ENCODE assay signal across 30 cellular contexts in the genomic region with DNA sequence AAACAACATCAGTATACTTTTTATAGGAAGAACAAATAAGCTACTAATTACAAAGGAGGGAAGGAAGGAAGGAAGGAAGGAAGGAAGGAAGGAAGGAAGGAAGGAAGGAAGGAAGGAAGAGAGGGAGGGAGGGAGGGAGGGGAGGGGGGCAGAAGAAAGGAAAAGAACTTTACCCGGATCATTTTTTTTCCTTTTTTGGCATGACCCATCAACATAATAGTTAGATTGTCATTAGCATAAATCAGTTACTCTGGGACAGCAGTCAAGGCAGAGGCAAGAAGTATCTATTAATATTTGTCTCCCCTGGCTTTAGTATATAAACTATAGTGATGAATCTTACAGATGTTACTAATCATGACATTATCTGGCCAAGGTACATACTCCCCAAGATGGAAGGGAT. TPM values are rescaled to one million over a fixed set of nuclear protein-coding genes. Genes with fewer than 3 reads are reported as not detected.
"Had no signal": no experiment of that assay in that cellular context is flagged by ENCODE, and none has a peak within 500 bp of the region (broad histone marks: within the 10 kb centered on the region; RNA-seq: fewer than 3 reads in every experiment).

No MANE protein-coding gene starts in this region.

- H3K27ac Mint-ChIP-seq: dendritic cell treated with granulocyte-macrophage colony-stimulating factor and Interleukin-4, amounts not matched to agents 40 ng/mL and 50 ng/mL, for 4 days; effector memory CD8-positive, alpha-beta T cell; endodermal cell; mesothelial cell of epicardium; naive B cell; naive thymus-derived CD8-positive, alpha-beta T cell had no signal

- H3K36me3 ChIP-seq: esophagus squamous epithelium, gastrocnemius medialis, heart right ventricle, left lung, lower lobe of right lung had no signal

- H3K9me3 ChIP-seq: esophagus squamous epithelium, gastrocnemius medialis, heart right ventricle, left lung, lower lobe of right lung, mucosa of descending colon had no signal

- H3K36me3 Mint-ChIP-seq: mesothelial cell of epicardium; naive B cell; naive thymus-derived CD8-positive, alpha-beta T cell had no signal

- H3K27me3 Mint-ChIP-seq: dendritic cell treated with granulocyte-macrophage colony-stimulating factor and Interleukin-4, amounts not matched to agents 40 ng/mL and 50 ng/mL, for 4 days; effector memory CD8-positive, alpha-beta T cell; naive B cell had no signal

- ATAC-seq: effector memory CD8-positive, alpha-beta T cell; esophagus mucosa; gastrocnemius medialis; heart right ventricle; left cardiac atrium; left lung; left ventricle myocardium superior; lower lobe of right lung; mucosa of descending colon; naive thymus-derived CD8-positive, alpha-beta T cell had no signal

- DNase-seq: cortex of kidney; effector CD8-positive, alpha-beta T cell; effector memory CD8-positive, alpha-beta T cell; endodermal cell; erythroblast; esophagus squamous epithelium; foreskin fibroblast; foreskin melanocyte; gastrocnemius medialis; glutamatergic neuron; head of caudate nucleus; heart right ventricle; hippocampal formation; left cardiac atrium; left lung; left ventricle myocardium superior; lower lobe of right lung; mesenchymal stem cell; mucosa of descending colon; naive B cell; naive thymus-derived CD8-positive, alpha-beta T cell had no signal

- H3K27me3 ChIP-seq: esophagus squamous epithelium, gastrocnemius medialis, heart right ventricle, left lung had no signal

- H3K9me3 Mint-ChIP-seq: endodermal cell had no signal

- H3K4me1 Mint-ChIP-seq: naive B cell; naive thymus-derived CD8-positive, alpha-beta T cell had no signal

- H3K4me3 ChIP-seq: esophagus squamous epithelium, gastrocnemius medialis, heart right ventricle, left lung, lower lobe of right lung, mucosa of descending colon had no signal

- H3K4me3 Mint-ChIP-seq: dendritic cell treated with granulocyte-macrophage colony-stimulating factor and Interleukin-4, amounts not matched to agents 40 ng/mL and 50 ng/mL, for 4 days; effector memory CD8-positive, alpha-beta T cell; endodermal cell; mesothelial cell of epicardium; naive B cell; naive thymus-derived CD8-positive, alpha-beta T cell had no signal

- H3K27ac ChIP-seq: epithelial cell of prostate, esophagus squamous epithelium, gastrocnemius medialis, heart right ventricle, left lung, lower lobe of right lung had no signal

- H3K4me1 ChIP-seq: esophagus squamous epithelium, gastrocnemius medialis, heart right ventricle, left lung, lower lobe of right lung had no signal

RNA-seq across cellular contexts. Expression of a gene that starts 35.2 kb away (rescaled TPM):
- total RNA-seq: dermis microvascular lymphatic vessel endothelial cell; glomerular endothelial cell; left ventricle myocardium superior; lung microvascular endothelial cell; mesothelial cell of epicardium; myocyte; naive thymus-derived CD8-positive, alpha-beta T cell had no signal
- polyA plus RNA-seq: keratinocyte; naive thymus-derived CD8-positive, alpha-beta T cell had no signal
